Comparison of ENCODE assay signal across 8 cellular contexts in genomic region chr1:156488566-156489165, GRCh38. TPM values are rescaled to one million over a fixed set of nuclear protein-coding genes. Genes with fewer than 3 reads are reported as not detected.
A peak's percentile ranks its signal among the peaks of the same experiment; 100 is the strongest.
DNase-seq lines count a peak whose midpoint lies in the region; ATAC-seq and TF ChIP-seq lines count a peak whose summit lies in the region.

No MANE protein-coding gene starts in this region.

- peaks cover 0 to 1% (median 0%) of the 10 kb centered on the region in 7 donors for H3K9me3 Mint-ChIP-seq in CD14-positive monocyte

- H3K4me3 Mint-ChIP-seq in CD14-positive monocyte: peak overlapping the region in 1 of 2 donors; percentile 28

- peak; percentile 52 for ATAC-seq in GM19043 (IDR thresholded peaks at IDR 0.05; ENCODE audit: low read depth, unreplicated experiment)
- ATAC-seq in HG03139 (IDR thresholded peaks at IDR 0.05; ENCODE audit: unreplicated experiment): peak; percentile 44

- H3K27me3 Mint-ChIP-seq in CD14-positive monocyte (ENCODE audit: low read depth in 3 of 3): peaks cover 0 to 3% (median 2%) of the 10 kb centered on the region in 3 donors

- H3K36me3 Mint-ChIP-seq in CD14-positive monocyte: peaks cover 25 to 27% of the 10 kb centered on the region in 2 donors

- H3K27ac ChIP-seq in ascending aorta (peak overlapping the region; percentile 83 to 99), skin epidermis (peak overlapping the region in 15 of 21 experiments; percentile 4 to 84 (median 59))

- peaks cover 48 to 87% of the 10 kb centered on the region in 2 donors for H3K4me1 ChIP-seq in ascending aorta

- H3K9me3 ChIP-seq in ascending aorta: no peaks in the 10 kb centered on the region

- H3K36me3 ChIP-seq in ascending aorta: peaks cover 0 to 3% of the 10 kb centered on the region in 2 donors
- H3K36me3 ChIP-seq in H7 (replicated peaks; ENCODE audit: control insufficient read depth, insufficient read depth, low read length): no peaks in the 10 kb centered on the region; the same call in 1 of the 2 replicates

- H3K4me3 ChIP-seq in ascending aorta: peak overlapping the region; percentile 53 to 65
- H3K4me3 ChIP-seq in skin epidermis: no peak overlapping the region
- H3K4me3 ChIP-seq in H7 (ENCODE audit: insufficient read depth, low read depth, low read length): no peak overlapping the region

- TF ChIP-seq CTCF in CD14-positive monocyte (IDR thresholded peaks at IDR 0.05) (no peak), ascending aorta (IDR thresholded peaks at IDR 0.05) (no peak)

- peaks cover 97% of the 10 kb centered on the region for H3K4me1 Mint-ChIP-seq in CD14-positive monocyte

- DNase-seq in CD14-positive monocyte (ENCODE audit: low spot score): no peak
- DNase-seq in ascending aorta (ENCODE audit: low spot score in 2 of 2): no peak
- no peak for DNase-seq in NCI-H1417 treated with DMSO at 0.1 percent for 48 hours (lab: John Stamatoyannopoulos, UW)
- no peak for DNase-seq in H7
- DNase-seq in HUDEP-2 (lab: John Stamatoyannopoulos, UW; ENCODE audit: unreplicated experiment in 76 of 76): no peak

- peak overlapping the region; percentile 54 to 95 (median 92) for H3K27ac Mint-ChIP-seq in CD14-positive monocyte

- H3K27me3 ChIP-seq in ascending aorta (no peaks in the 10 kb centered on the region), H7 (ENCODE audit: control insufficient read depth, insufficient read depth, low read length) (no peaks in the 10 kb centered on the region)

- intact Hi-C loops in CD14-positive monocyte (cut with micrococcal nuclease) (loop anchor here in 1 of 2 donors (5.0 kb wide), 1 partner anchor 39 kb away; no protein-coding TSS in a partner anchor), ascending aorta (cut with DNase I) (no loop called here)

RNA-seq across cellular contexts. Expression of gene MEF2D, which starts 11.9 kb away (rescaled TPM):
- polyA plus RNA-seq in CD14-positive monocyte: 1 to 10 TPM; 4.5 to 8.0 TPM
- 106 TPM for total RNA-seq in ascending aorta
- 14.2 TPM in 2 replicates for total RNA-seq in H7 (2014; rRNA removed; shearing (Covaris generic))

Comparison
In these comparisons a context has a peak if more than half of its experiments do, and no peak if none do; other contexts are left out.
1. H3K4me3 ChIP-seq: peak in ascending aorta (2 of 2); none in skin epidermis (0 of 7) and H7 (single experiment).